In the genomic region with DNA sequence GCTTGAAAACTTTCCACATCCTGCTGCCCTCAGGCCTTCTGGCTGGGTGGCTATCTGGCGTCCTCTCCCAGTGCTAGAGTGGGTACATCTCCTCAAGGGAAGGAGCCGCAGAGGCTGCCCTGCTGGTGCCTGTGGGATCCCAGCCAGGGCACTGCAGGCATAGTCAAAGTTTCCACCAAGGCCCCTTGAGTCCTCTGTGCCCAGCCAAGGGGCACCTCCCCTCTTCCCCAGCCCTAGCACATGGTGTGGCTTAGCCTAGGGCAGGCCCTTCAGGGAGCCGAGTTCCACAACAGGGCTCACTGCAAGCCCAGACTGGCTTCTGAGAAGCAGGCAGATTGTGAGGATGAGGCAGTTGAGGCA, we compare ENCODE assay signal across 11 cellular contexts.
A peak's percentile ranks its signal among the peaks of the same experiment; 100 is the strongest.
DNase-seq lines count a peak whose midpoint lies in the region; ATAC-seq and TF ChIP-seq lines count a peak whose summit lies in the region.
"Had no signal": no experiment of that assay in that cellular context is flagged by ENCODE, and none has a peak within 500 bp of the region (broad histone marks: within the 10 kb centered on the region; RNA-seq: fewer than 3 reads in every experiment).

No MANE protein-coding gene starts in this region.

- DNase-seq in AG09309 (ENCODE audit: low read depth) (no peak), ovary (peak in 3 of 5 donors; percentile 23 to 35 (median 27)), NCI-H446 treated with DMSO at 0.1 percent for 48 hours (lab: John Stamatoyannopoulos, UW) (no peak), LoVo (ENCODE audit: low spot score) (no peak)
- DNase-seq: stimulated activated CD4-positive, alpha-beta T cell treated with anti-CD3 and anti-CD28 coated beads, Interleukin-4, amount 100 ng/mL, for 1 hour had no signal

- H3K27me3 ChIP-seq in gastroesophageal sphincter = no peaks in the 10 kb centered on the region
- H3K27me3 ChIP-seq in ovary = no peaks in the 10 kb centered on the region
- H3K27me3 ChIP-seq: Peyer's patch had no signal

- no peaks in the 10 kb centered on the region for H3K9me3 ChIP-seq in gastroesophageal sphincter
- H3K9me3 ChIP-seq in ovary = no peaks in the 10 kb centered on the region
- H3K9me3 ChIP-seq: mucosa of descending colon, Peyer's patch had no signal

- TF ChIP-seq EP300 in gastroesophageal sphincter (IDR thresholded peaks at IDR 0.05) (no peak), ovary (IDR thresholded peaks at IDR 0.05) (no peak)

- ATAC-seq in gastroesophageal sphincter (no peak), GM19455 (IDR thresholded peaks at IDR 0.05; ENCODE audit: unreplicated experiment) (no peak), GM21528 (IDR thresholded peaks at IDR 0.05; ENCODE audit: low FRiP score, unreplicated experiment) (no peak)
- ATAC-seq: mucosa of descending colon had no signal

- H3K27ac ChIP-seq in VCaP (peak overlapping the region; percentile 75; the same call in 1 of the 2 replicates), gastroesophageal sphincter (peak overlapping the region in 3 of 4 donors; percentile 87 to 90 (median 88)), ovary (no peak overlapping the region)

- TF ChIP-seq POLR2A in gastroesophageal sphincter (IDR thresholded peaks at IDR 0.05) = no peak
- no peak for TF ChIP-seq POLR2A in ovary (IDR thresholded peaks at IDR 0.05)

- no peak for TF ChIP-seq CTCF in AG09309 (IDR thresholded peaks at IDR 0.05; ENCODE audit: control insufficient read depth, insufficient read depth, low read depth, low read length, missing control alignments)
- no peak for TF ChIP-seq CTCF in VCaP (conservative IDR thresholded peaks at IDR 0.05)
- no peak for TF ChIP-seq CTCF in gastroesophageal sphincter (IDR thresholded peaks at IDR 0.05)
- TF ChIP-seq CTCF in ovary (IDR thresholded peaks at IDR 0.05) = no peak

- WGBS in gastroesophageal sphincter (ENCODE audit: low coverage in 1 of 2), 2 donors = 80% methylated on average over 1 of the region's 3 CpGs; no CpG with 5 or more reads in 1 of the 2 donors
- WGBS in ovary, 3 donors = 92 to 96% (median 93%) methylated on average over 3 of the region's 3 CpGs

- H3K4me1 ChIP-seq in gastroesophageal sphincter = peaks cover 0 to 83% (median 26%) of the 10 kb centered on the region in 3 donors
- peaks cover 27% of the 10 kb centered on the region for H3K4me1 ChIP-seq in ovary (ENCODE audit: insufficient read depth)

- H3K4me3 ChIP-seq in AG09309 (ENCODE audit: control insufficient read depth, low read depth, low read length) (peak overlapping the region; percentile 70), gastroesophageal sphincter (no peak overlapping the region), ovary (no peak overlapping the region)
- H3K4me3 ChIP-seq: mucosa of descending colon, Peyer's patch had no signal

- intact Hi-C loops in ovary (cut with DNase I) = loop anchor here in 1 of 4 donors (5.0 kb wide), 1 partner anchor 109 kb away; no protein-coding TSS in a partner anchor

- no peaks in the 10 kb centered on the region for H3K36me3 ChIP-seq in gastroesophageal sphincter
- H3K36me3 ChIP-seq in ovary = no peaks in the 10 kb centered on the region
- H3K36me3 ChIP-seq: Peyer's patch had no signal

Comparison
In these comparisons a context has a peak if more than half of its experiments do, and no peak if none do; other contexts are left out.
1. DNase-seq: peak in ovary (3 of 5); none in AG09309 (single experiment), NCI-H446 treated with DMSO at 0.1 percent for 48 hours (single experiment) and LoVo (single experiment).
2. H3K27ac ChIP-seq: peak in VCaP (single experiment) and gastroesophageal sphincter (3 of 4); none in ovary (0 of 2).